ENCODE assay signal across 29 cellular contexts in the genomic region with DNA sequence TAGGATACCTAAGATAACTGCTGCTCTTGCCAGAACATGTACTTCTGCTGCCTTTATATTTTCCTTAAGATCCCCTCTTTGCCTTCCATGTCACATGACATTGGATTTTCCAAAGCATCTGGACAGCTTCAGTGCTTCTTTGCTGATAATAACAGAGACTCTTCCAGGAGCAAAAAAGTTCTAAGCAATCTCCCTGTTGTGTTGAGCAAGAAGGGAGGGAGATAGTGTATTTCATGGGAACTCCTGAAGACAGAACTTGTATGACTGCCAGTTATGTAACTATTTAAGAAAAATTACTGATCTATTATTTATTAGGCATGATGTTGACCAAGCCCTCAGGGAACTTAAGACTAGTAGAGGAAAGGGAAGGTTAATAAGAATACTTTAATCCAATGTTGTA.
"Had no signal": no experiment of that assay in that cellular context is flagged by ENCODE, and none has a peak within 500 bp of the region (broad histone marks: within the 10 kb centered on the region; RNA-seq: fewer than 3 reads in every experiment).

No MANE protein-coding gene starts in this region.

- H3K9me3 ChIP-seq: neutrophil, thoracic aorta, thyroid gland had no signal

- H3K4me3 Mint-ChIP-seq: natural killer cell; nephron progenitor cell; neural crest cell; stimulated activated effector memory CD8-positive, alpha-beta T cell treated with anti-CD3 and anti-CD28 coated beads, Interleukin-12 subunit alpha, Interleukin-12 subunit beta, amount 100 ng/mL, for 72 hours; stimulated activated naive B cell treated with anti-CD40 and anti-IgM and Interleukin-4, amounts not matched to agents 10 μg/mL and 1 μg/mL and 100 μg/mL, for 72 hours; stimulated activated naive CD8-positive, alpha-beta T cell treated with anti-CD3 and anti-CD28 coated beads, Interleukin-15, Interleukin-2, amounts not matched to agents 100 ng/mL and 50 ng/mL, for 24 hours had no signal

- H3K27ac Mint-ChIP-seq: natural killer cell; nephron progenitor cell; progenitor cell of endocrine pancreas; stimulated activated effector memory CD8-positive, alpha-beta T cell treated with anti-CD3 and anti-CD28 coated beads, Interleukin-12 subunit alpha, Interleukin-12 subunit beta, amount 100 ng/mL, for 72 hours; stimulated activated naive B cell treated with anti-CD40 and anti-IgM and Interleukin-4, amounts not matched to agents 10 μg/mL and 1 μg/mL and 100 μg/mL, for 72 hours; stimulated activated naive CD8-positive, alpha-beta T cell treated with anti-CD3 and anti-CD28 coated beads, Interleukin-15, Interleukin-2, amounts not matched to agents 100 ng/mL and 50 ng/mL, for 24 hours had no signal

- H3K27me3 ChIP-seq: neutrophil, ovary, right lobe of liver, sigmoid colon, stomach, thyroid gland, tibial nerve, upper lobe of left lung, vagina had no signal

- H3K4me1 Mint-ChIP-seq: natural killer cell; nephron progenitor cell; neural crest cell; stimulated activated effector memory CD8-positive, alpha-beta T cell treated with anti-CD3 and anti-CD28 coated beads, Interleukin-12 subunit alpha, Interleukin-12 subunit beta, amount 100 ng/mL, for 72 hours; stimulated activated naive B cell treated with anti-CD40 and anti-IgM and Interleukin-4, amounts not matched to agents 10 μg/mL and 1 μg/mL and 100 μg/mL, for 72 hours had no signal

- H3K27ac ChIP-seq: neutrophil, ovary, parathyroid adenoma, psoas muscle, right lobe of liver, sigmoid colon, stomach, thoracic aorta, thyroid gland, tibial nerve, upper lobe of left lung, vagina had no signal

- H3K27me3 Mint-ChIP-seq: progenitor cell of endocrine pancreas; stimulated activated naive CD8-positive, alpha-beta T cell treated with anti-CD3 and anti-CD28 coated beads, Interleukin-15, Interleukin-2, amounts not matched to agents 100 ng/mL and 50 ng/mL, for 24 hours had no signal

- H3K9ac ChIP-seq: parathyroid adenoma had no signal

- H3K36me3 Mint-ChIP-seq: stimulated activated effector memory CD8-positive, alpha-beta T cell treated with anti-CD3 and anti-CD28 coated beads, Interleukin-12 subunit alpha, Interleukin-12 subunit beta, amount 100 ng/mL, for 72 hours had no signal

- ATAC-seq: natural killer cell; psoas muscle; right cardiac atrium; right lobe of liver; stimulated activated effector memory CD8-positive, alpha-beta T cell treated with anti-CD3 and anti-CD28 coated beads, Interleukin-12 subunit alpha, Interleukin-12 subunit beta, amount 100 ng/mL, for 72 hours; stimulated activated naive B cell treated with anti-CD40 and anti-IgM and Interleukin-4, amounts not matched to agents 10 μg/mL and 1 μg/mL and 100 μg/mL, for 72 hours had no signal

- H3K4me3 ChIP-seq: ovary, psoas muscle, right lobe of liver, sigmoid colon, stomach, thoracic aorta, thyroid gland, tibial nerve, upper lobe of left lung, vagina had no signal

- H2AFZ ChIP-seq: parathyroid adenoma had no signal

- DNase-seq: natural killer cell; nephron progenitor cell; nucleus accumbens; ovary; posterior cingulate gyrus; psoas muscle; right cardiac atrium; right lobe of liver; sigmoid colon; small intestine; stimulated activated CD4-positive, alpha-beta T cell treated with anti-CD3 and anti-CD28 coated beads, Interleukin-15, amount 100 ng/mL, for 24 hours; stimulated activated CD4-positive, alpha-beta T cell treated with anti-CD3 and anti-CD28 coated beads, Interleukin-2, amount 100 ng/mL, for 24 hours; stimulated activated CD4-positive, alpha-beta T cell treated with anti-CD3 and anti-CD28 coated beads, Interleukin-2, amount 100 ng/mL, for 48 hours; stimulated activated CD4-positive, alpha-beta T cell treated with anti-CD3 and anti-CD28 coated beads, Interleukin-4, amount 100 ng/mL, for 24 hours; stimulated activated naive B cell treated with anti-CD40 and anti-IgM and Interleukin-4, amounts not matched to agents 10 μg/mL and 1 μg/mL and 100 μg/mL, for 72 hours; stimulated activated naive CD4-positive, alpha-beta T cell treated with Interleukin-2 at 50 U/mL for 16 hours; stomach; thyroid gland; trophoblast cell; upper lobe of left lung had no signal

- H3K79me2 ChIP-seq: parathyroid adenoma had no signal

- H3K4me1 ChIP-seq: parathyroid adenoma, psoas muscle, right lobe of liver, sigmoid colon, stomach, thyroid gland, tibial nerve, upper lobe of left lung, vagina had no signal

- H3K36me3 ChIP-seq: neutrophil, ovary, right lobe of liver, sigmoid colon, stomach, thoracic aorta, thyroid gland, tibial nerve, upper lobe of left lung, vagina had no signal
